In genomic region chr7:74454059-74454947, GRCh38 we compare ENCODE assay signal across 8 cellular contexts. TPM values are rescaled to one million over a fixed set of nuclear protein-coding genes. Genes with fewer than 3 reads are reported as not detected.
A peak's percentile ranks its signal among the peaks of the same experiment; 100 is the strongest.
DNase-seq lines count a peak whose midpoint lies in the region; ATAC-seq and TF ChIP-seq lines count a peak whose summit lies in the region.

No MANE protein-coding gene starts in this region.

- peak in 2 of 3 experiments; percentile 58 to 76 for DNase-seq in NCI-H1417 (lab: John Stamatoyannopoulos, UW)
- no peak for DNase-seq in NCI-H1417 treated with DMSO at 0.1 percent for 48 hours (lab: John Stamatoyannopoulos, UW)
- no peak for DNase-seq in left cardiac atrium
- peak; percentile 72 for DNase-seq in sigmoid colon
- DNase-seq in T-helper 9 cell, result no peak

- H3K4me1 ChIP-seq in sigmoid colon, result peaks cover 2 to 32% (median 28%) of the 10 kb centered on the region in 4 donors

- peak overlapping the region; percentile 78 to 89 (median 86) for H3K4me3 ChIP-seq in sigmoid colon

- no peaks in the 10 kb centered on the region for H3K27me3 ChIP-seq in sigmoid colon

- H3K36me3 Mint-ChIP-seq in activated T-helper 17 cell treated with anti-CD3 and anti-CD28 coated beads, Interleukin-2, amount 50 U/mL, for 72 hours (ENCODE audit: low read depth), result no peaks in the 10 kb centered on the region

- H3K27me3 Mint-ChIP-seq in activated T-helper 17 cell treated with anti-CD3 and anti-CD28 coated beads, Interleukin-2, amount 50 U/mL, for 72 hours, result no peaks in the 10 kb centered on the region

- no peaks in the 10 kb centered on the region for H3K9me3 Mint-ChIP-seq in activated T-helper 17 cell treated with anti-CD3 and anti-CD28 coated beads, Interleukin-2, amount 50 U/mL, for 72 hours

- H3K9me3 ChIP-seq in sigmoid colon, result no peaks in the 10 kb centered on the region

- peak overlapping the region; percentile 23 for H3K4me3 Mint-ChIP-seq in activated T-helper 17 cell treated with anti-CD3 and anti-CD28 coated beads, Interleukin-2, amount 50 U/mL, for 72 hours

- intact Hi-C loops in left cardiac atrium (cut with DNase I), result no loop called here
- intact Hi-C loops in sigmoid colon (cut with DNase I), result loop anchor here (5.0 kb wide), 1 partner anchor 48 kb away; no protein-coding TSS in a partner anchor

- WGBS in sigmoid colon, 2 donors, result 1 to 7% methylated on average over 54 of the region's 54 CpGs

- TF ChIP-seq CTCF in sigmoid colon (IDR thresholded peaks at IDR 0.05), result no peak

- no peak for TF ChIP-seq EP300 in sigmoid colon (IDR thresholded peaks at IDR 0.05)

- no peak for ATAC-seq in activated T-helper 17 cell treated with anti-CD3 and anti-CD28 coated beads, Interleukin-2, amount 50 U/mL, for 72 hours (replicated peaks)
- ATAC-seq in left cardiac atrium, result peak; percentile 11 to 16
- ATAC-seq in GM19463 (IDR thresholded peaks at IDR 0.05; ENCODE audit: unreplicated experiment), result no peak
- ATAC-seq in activated CD4-positive, CD25-positive, alpha-beta regulatory T cell treated with anti-CD3 and anti-CD28 coated beads, Interleukin-2, amount 50 U/mL, for 24 hours, result no peak

- H3K27ac Mint-ChIP-seq in activated T-helper 17 cell treated with anti-CD3 and anti-CD28 coated beads, Interleukin-2, amount 50 U/mL, for 72 hours, result no peak overlapping the region

- peaks cover 10% of the 10 kb centered on the region for H3K4me1 Mint-ChIP-seq in activated T-helper 17 cell treated with anti-CD3 and anti-CD28 coated beads, Interleukin-2, amount 50 U/mL, for 72 hours

- no peak for TF ChIP-seq POLR2A in sigmoid colon (IDR thresholded peaks at IDR 0.05)

- H3K27ac ChIP-seq in sigmoid colon, result peak overlapping the region; percentile 88 to 96 (median 92)

- no peaks in the 10 kb centered on the region for H3K36me3 ChIP-seq in sigmoid colon

RNA-seq across cellular contexts. Expression of gene GTF2IRD1, which starts 0.6 kb away (rescaled TPM):
- total RNA-seq in activated T-helper 17 cell treated with anti-CD3 and anti-CD28 coated beads, Interleukin-2, amount 50 U/mL, for 72 hours, result 1 to 10 TPM in 1 of 2 donors, under 1 TPM in 1; 0.89 to 2.2 TPM
- total RNA-seq in left cardiac atrium, result 10 to 100 TPM; 19.3 to 50.0 TPM
- total RNA-seq in sigmoid colon, result 10 to 100 TPM; 15.0 to 24.2 (median 17.9) TPM
- 10 to 100 TPM in 1 of 3 donors, 1 to 10 TPM in 2; 1.8 to 13.6 (median 3.5) TPM for polyA plus RNA-seq in sigmoid colon

Comparison
In these comparisons a context has a peak if more than half of its experiments do, and no peak if none do; other contexts are left out.
1. DNase-seq: peak in NCI-H1417 (2 of 3) and sigmoid colon (single experiment); none in NCI-H1417 treated with DMSO at 0.1 percent for 48 hours (single experiment), left cardiac atrium (single experiment) and T-helper 9 cell (single experiment).
2. ATAC-seq: peak in left cardiac atrium (2 of 2); none in activated T-helper 17 cell treated with anti-CD3 and anti-CD28 coated beads, Interleukin-2, amount 50 U/mL, for 72 hours (single experiment), GM19463 (single experiment) and activated CD4-positive, CD25-positive, alpha-beta regulatory T cell treated with anti-CD3 and anti-CD28 coated beads, Interleukin-2, amount 50 U/mL, for 24 hours (0 of 2).
3. RNA of gene GTF2IRD1, which starts 0.6 kb away (total RNA-seq): 19.3 to 50.0 TPM in left cardiac atrium and 15.0 to 24.2 TPM in sigmoid colon; 0.89 to 2.2 TPM in activated T-helper 17 cell treated with anti-CD3 and anti-CD28 coated beads, Interleukin-2, amount 50 U/mL, for 72 hours; every median in the first group is over 4 times any median in the second.